In the genomic region with DNA sequence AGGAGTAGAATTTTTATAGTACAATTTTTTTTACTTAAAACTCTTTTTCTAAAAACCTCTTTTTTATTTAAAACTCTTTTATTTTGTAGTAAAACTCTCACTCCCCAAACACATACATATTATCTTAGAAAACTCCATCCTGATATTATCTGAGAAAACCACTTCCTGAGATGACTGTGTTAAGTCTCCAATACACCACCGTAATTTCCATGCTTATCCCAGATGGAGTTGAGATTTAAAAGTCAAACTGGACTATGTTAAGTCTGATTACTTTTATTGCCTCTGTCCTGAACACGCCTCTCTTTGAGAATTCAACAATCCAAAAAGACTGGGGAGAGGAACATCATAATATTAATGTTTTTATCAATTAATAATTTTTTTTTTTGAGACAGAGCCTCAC, we compare ENCODE assay signal across 30 cellular contexts. TPM values are rescaled to one million over a fixed set of nuclear protein-coding genes. Genes with fewer than 3 reads are reported as not detected.
DNase-seq lines count a peak whose midpoint lies in the region; ATAC-seq, FAIRE-seq and TF ChIP-seq lines count a peak whose summit lies in the region.
"Had no signal": no experiment of that assay in that cellular context is flagged by ENCODE, and none has a peak within 500 bp of the region (broad histone marks: within the 10 kb centered on the region; RNA-seq: fewer than 3 reads in every experiment).

No MANE protein-coding gene starts in this region.

- H3K4me1 ChIP-seq in GM23248 (ENCODE audit: insufficient read depth) (0 out of 2 replicates have a peak, but pooled peaks cover 7% of the 10 kb centered on the region), SK-N-SH (ENCODE audit: control insufficient read depth in 1 of 2, insufficient read depth in 2 of 2, low read depth in 1 of 2, low read length in 1 of 2) (no peaks in the 10 kb centered on the region)
- H3K4me1 ChIP-seq: SJCRH30 had no signal

- TF ChIP-seq POLR2A in GM12891 (IDR thresholded peaks at IDR 0.05; ENCODE audit: low read depth, low read length): no peak

- H3K4me3 Mint-ChIP-seq in stimulated activated effector memory CD8-positive, alpha-beta T cell treated with anti-CD3 and anti-CD28 coated beads, Interleukin-12 subunit alpha, Interleukin-12 subunit beta, amount 100 ng/mL, for 72 hours: no peak overlapping the region
- H3K4me3 Mint-ChIP-seq: B cell; CD8-positive, alpha-beta T cell; T-cell had no signal

- H3K9ac ChIP-seq in GM23248: no peak overlapping the region
- no peak overlapping the region for H3K9ac ChIP-seq in SK-N-SH

- H3K4me3 ChIP-seq in AG10803 (ENCODE audit: low read length): no peak overlapping the region
- H3K4me3 ChIP-seq in GM23248: no peak overlapping the region
- H3K4me3 ChIP-seq in SK-N-SH (ENCODE audit: low read depth in 2 of 2, low read length in 1 of 2): no peak overlapping the region
- no peak overlapping the region for H3K4me3 ChIP-seq in fibroblast of the aortic adventitia (ENCODE audit: low read depth, low read length)
- H3K4me3 ChIP-seq: K562, SJCRH30 had no signal

- no peak for ATAC-seq in stimulated activated effector memory CD8-positive, alpha-beta T cell treated with anti-CD3 and anti-CD28 coated beads, Interleukin-12 subunit alpha, Interleukin-12 subunit beta, amount 100 ng/mL, for 72 hours
- ATAC-seq: CD8-positive, alpha-beta T cell; HCT116; HepG2; K562; PC-3; Right ventricle myocardium inferior; T-cell had no signal

- no peak for TF ChIP-seq RAD21 in SK-N-SH (IDR thresholded peaks at IDR 0.05; ENCODE audit: low read length)

- no peaks in the 10 kb centered on the region for H3K9me3 Mint-ChIP-seq in stimulated activated effector memory CD8-positive, alpha-beta T cell treated with anti-CD3 and anti-CD28 coated beads, Interleukin-12 subunit alpha, Interleukin-12 subunit beta, amount 100 ng/mL, for 72 hours
- H3K9me3 Mint-ChIP-seq: CD8-positive, alpha-beta T cell; T-cell had no signal

- H4K20me1 ChIP-seq in GM23248 (ENCODE audit: insufficient read depth) (no peaks in the 10 kb centered on the region), SK-N-SH (ENCODE audit: insufficient read depth) (no peaks in the 10 kb centered on the region)

- H3K79me2 ChIP-seq in GM23248 (ENCODE audit: insufficient read depth) (no peaks in the 10 kb centered on the region), SK-N-SH (ENCODE audit: insufficient read depth) (no peaks in the 10 kb centered on the region)

- no peak overlapping the region for H2AFZ ChIP-seq in GM23248
- H2AFZ ChIP-seq in SK-N-SH (ENCODE audit: low read depth): no peak overlapping the region

- TF ChIP-seq EP300 in SK-N-SH (IDR thresholded peaks at IDR 0.05; ENCODE audit: borderline replicate concordance in 1 of 2, low read depth in 1 of 2, low read length in 1 of 2): no peak

- FAIRE-seq in GM12891 (lab: Jason Lieb, UNC): no peak
- FAIRE-seq: HepG2, K562 had no signal

- no peaks in the 10 kb centered on the region for H3K36me3 ChIP-seq in GM23248 (ENCODE audit: low read depth)
- no peaks in the 10 kb centered on the region for H3K36me3 ChIP-seq in SK-N-SH (replicated peaks in 1 of 2; ENCODE audit: control insufficient read depth in 1 of 2, insufficient read depth in 2 of 2, low read length in 1 of 2)
- H3K36me3 ChIP-seq: SJCRH30 had no signal

- POLR2A ChIA-PET in SK-N-SH (lab: Yijun Ruan, JAX): no interaction called here

- H3K27me3 ChIP-seq in GM23248 (replicated peaks; ENCODE audit: insufficient read depth): no peaks in the 10 kb centered on the region
- H3K27me3 ChIP-seq in SK-N-SH (ENCODE audit: insufficient read depth): no peaks in the 10 kb centered on the region
- H3K27me3 ChIP-seq: SJCRH30 had no signal

- H3K36me3 Mint-ChIP-seq in stimulated activated effector memory CD8-positive, alpha-beta T cell treated with anti-CD3 and anti-CD28 coated beads, Interleukin-12 subunit alpha, Interleukin-12 subunit beta, amount 100 ng/mL, for 72 hours: no peaks in the 10 kb centered on the region
- H3K36me3 Mint-ChIP-seq: CD8-positive, alpha-beta T cell; T-cell had no signal

- CTCF ChIA-PET in SK-N-SH (lab: Yijun Ruan, JAX): no interaction called here

- DNase-seq in AG10803 (ENCODE audit: low read depth) (peak; percentile 33), GM23248 (peak; percentile 40), SK-N-SH (no peak), fibroblast of the aortic adventitia (ENCODE audit: low read depth) (peak; percentile 17), hepatic stellate cell (ENCODE audit: low spot score) (no peak), GM12891 (ENCODE audit: insufficient read length, low spot score) (no peak)
- DNase-seq in effector CD4-positive, alpha-beta T cell: no peak
- DNase-seq in stimulated activated effector memory CD8-positive, alpha-beta T cell treated with anti-CD3 and anti-CD28 coated beads, Interleukin-12 subunit alpha, Interleukin-12 subunit beta, amount 100 ng/mL, for 72 hours (ENCODE audit: low spot score in 2 of 2): no peak
- DNase-seq: Caco-2; CD8-positive, alpha-beta T cell; DMS79 treated with DMSO at 0.1 percent for 48 hours; Kasumi-1; MV-4-11; NCI-H1105; NCI-H1436 treated with DMSO at 0.1 percent for 48 hours; NCI-H187 treated with DMSO at 0.1 percent for 48 hours; NCI-H2171 treated with DMSO at 0.1 percent for 48 hours; NCI-H446; NCI-H524 treated with DMSO at 0.1 percent for 48 hours; NCI-H774; PC-3; SJCRH30; T-cell had no signal

- no peak overlapping the region for H3K27ac ChIP-seq in GM23248
- H3K27ac ChIP-seq in SK-N-SH (ENCODE audit: low read depth in 2 of 2, low read length in 1 of 2): peak overlapping the region in 1 of 2 experiments; percentile 24; a peak in 2 of 4 replicates
- H3K27ac ChIP-seq: C4-2B, SJCRH30 had no signal

- H3K9me2 ChIP-seq in GM23248 (ENCODE audit: insufficient read depth): no peaks in the 10 kb centered on the region
- no peaks in the 10 kb centered on the region for H3K9me2 ChIP-seq in SK-N-SH

- H3K4me2 ChIP-seq in GM23248 (ENCODE audit: unreplicated experiment) (no peak overlapping the region), SK-N-SH (no peak overlapping the region; the same call in 1 of the 2 replicates)

- H3F3A ChIP-seq in GM23248 (ENCODE audit: insufficient read depth) (no peaks in the 10 kb centered on the region), SK-N-SH (replicated peaks; ENCODE audit: insufficient read depth) (no peaks in the 10 kb centered on the region)

- TF ChIP-seq CTCF in AG10803 (conservative IDR thresholded peaks at IDR 0.05; ENCODE audit: low read length) (no peak), SK-N-SH (IDR thresholded peaks at IDR 0.05) (no peak), fibroblast of the aortic adventitia (IDR thresholded peaks at IDR 0.05; ENCODE audit: insufficient read depth, low read length) (no peak)

- H3K9me3 ChIP-seq in GM23248 (ENCODE audit: low read depth) (no peaks in the 10 kb centered on the region), SK-N-SH (no peaks in the 10 kb centered on the region)
- H3K9me3 ChIP-seq: Caco-2, SJCRH30 had no signal

- in situ Hi-C loops in GM23248 (cut with MboI): no loop called here

- H3K4me1 Mint-ChIP-seq in stimulated activated effector memory CD8-positive, alpha-beta T cell treated with anti-CD3 and anti-CD28 coated beads, Interleukin-12 subunit alpha, Interleukin-12 subunit beta, amount 100 ng/mL, for 72 hours: no peaks in the 10 kb centered on the region
- H3K4me1 Mint-ChIP-seq: B cell, T-cell had no signal

- H3K27ac Mint-ChIP-seq in stimulated activated effector memory CD8-positive, alpha-beta T cell treated with anti-CD3 and anti-CD28 coated beads, Interleukin-12 subunit alpha, Interleukin-12 subunit beta, amount 100 ng/mL, for 72 hours: no peak overlapping the region
- H3K27ac Mint-ChIP-seq: B cell; CD8-positive, alpha-beta T cell; T-cell had no signal

- WGBS in GM23248 (ENCODE audit: low coverage in 1 of 2, low lambda C conversion rate in 2 of 2, missing lambda C conversion rate in 2 of 2), 2 experiments: 60 to 63% methylated on average over 2 of the region's 2 CpGs
- WGBS in SK-N-SH (ENCODE audit: low lambda C conversion rate): 29% methylated on average over 2 of the region's 2 CpGs

TF ChIP-seq in SK-N-SH, 30 proteins besides CTCF, POLR2A, EP300 and RAD21:
- TF ChIP-seq GABPA (IDR thresholded peaks at IDR 0.05; ENCODE audit: low read depth): no peak
- TF ChIP-seq TAF1 (IDR thresholded peaks at IDR 0.05; ENCODE audit: borderline replicate concordance, low read depth, low read length): no peak
- no peak for TF ChIP-seq RXRA (IDR thresholded peaks at IDR 0.05; ENCODE audit: borderline replicate concordance, low read depth)
- TF ChIP-seq TCF12 (IDR thresholded peaks at IDR 0.05): peak; percentile 64
TF ChIP-seq in SK-N-SH: peak in this region for 1.

TF ChIP-seq in GM12891, 5 proteins besides CTCF, POLR2A, EP300 and RAD21:
- no peak for TF ChIP-seq POU2F2 (IDR thresholded peaks at IDR 0.05; ENCODE audit: low read depth, low read length)
- no peak for TF ChIP-seq SPI1 (IDR thresholded peaks at IDR 0.05; ENCODE audit: low read depth, low read length)
- no peak for TF ChIP-seq PAX5 (IDR thresholded peaks at IDR 0.05; ENCODE audit: insufficient read depth, low read length, severe bottlenecking)
- TF ChIP-seq POLR2AphosphoS5 (IDR thresholded peaks at IDR 0.05; ENCODE audit: low read depth, low read length): no peak
- no peak for TF ChIP-seq TAF1 (IDR thresholded peaks at IDR 0.05; ENCODE audit: low read depth, low read length)
TF ChIP-seq in GM12891: peak in this region for 0.

RNA-seq across cellular contexts. Expression of gene SEC16B, which starts 3.7 kb away (rescaled TPM):
- total RNA-seq in GM23248 (2014; rRNA removed; shearing (Covaris generic)): 1.5 and 1.9 TPM in 2 replicates
- 1.8 and 2.2 TPM in 2 replicates for polyA plus RNA-seq in GM23248 (2016; fragmentation: Nextera tagmentation; extraction: Ambion mirVana)
- 0.31 and 0.32 TPM in 2 replicates for polyA plus RNA-seq in SK-N-SH (2012; rRNA removed)
- polyA plus RNA-seq in SK-N-SH (2012; cell fraction: cytosol; rRNA removed): 0.18 TPM in 2 replicates
- 1.1 and 1.7 TPM in 2 replicates for polyA plus RNA-seq in SK-N-SH (2012; cell fraction: nucleus; rRNA removed)
- total RNA-seq in fibroblast of the aortic adventitia (ENCODE audit: low replicate concordance): 1.6 and 4.8 TPM in 2 replicates
- polyA plus RNA-seq in GM12891 (2012; ENCODE audit: low read depth, missing spikeins): not detected
- total RNA-seq: CD8-positive, alpha-beta T cell; K562; MCF 10A; T-cell had no signal
- polyA plus RNA-seq: K562 had no signal

Comparison
In these comparisons a context has a peak if more than half of its experiments do, and no peak if none do; other contexts are left out.
1. DNase-seq: peak in AG10803 (single experiment), GM23248 (single experiment) and fibroblast of the aortic adventitia (single experiment); none in SK-N-SH (single experiment), effector CD4-positive, alpha-beta T cell (single experiment), hepatic stellate cell (single experiment), stimulated activated effector memory CD8-positive, alpha-beta T cell treated with anti-CD3 and anti-CD28 coated beads, Interleukin-12 subunit alpha, Interleukin-12 subunit beta, amount 100 ng/mL, for 72 hours (0 of 2) and GM12891 (single experiment).